In the genomic region with DNA sequence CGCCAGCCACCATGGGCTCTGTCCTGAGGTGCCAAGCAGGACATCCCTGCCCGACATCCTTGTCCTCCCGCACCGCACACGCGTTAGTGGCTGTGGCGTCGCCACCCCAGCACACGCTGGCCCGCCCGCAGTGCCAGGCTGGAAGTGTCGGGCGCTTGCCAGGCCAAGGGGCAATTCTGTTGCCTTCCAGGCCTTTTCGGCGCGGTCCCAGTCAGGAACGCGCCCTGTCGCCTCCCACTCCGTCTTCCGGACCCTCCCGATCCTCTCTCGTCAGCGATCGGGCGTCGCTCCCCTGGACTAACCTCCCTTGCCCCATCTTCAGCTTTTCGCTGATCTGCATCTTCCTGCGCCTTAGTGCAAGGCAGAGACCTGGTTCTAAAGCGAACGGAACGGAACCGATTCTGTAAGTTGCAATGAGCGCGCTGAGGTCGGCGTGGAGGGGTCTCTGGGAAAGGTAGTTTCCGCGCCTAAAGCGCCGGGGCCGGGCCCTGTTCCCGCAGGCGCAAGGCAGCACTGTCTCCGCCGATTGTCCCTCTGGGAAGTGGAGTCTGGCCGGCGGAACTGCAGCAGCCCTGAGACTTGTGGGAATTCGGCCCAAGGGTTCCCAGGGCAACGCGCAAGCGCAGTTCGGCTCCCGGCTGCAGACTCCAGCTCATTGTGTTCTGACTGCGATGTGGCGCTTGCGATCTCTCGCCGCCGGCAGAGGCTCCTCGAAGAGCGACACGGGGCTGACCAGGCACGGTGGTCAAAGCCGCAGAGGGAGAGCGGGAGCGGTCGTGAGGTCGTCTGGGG, we compare ENCODE assay signal across 1 cellular context.
TF ChIP-seq lines count a peak whose summit lies in the region.

A gene (plus strand): TSS at position 630 of the 792 bp plus-strand sequence. CDS start 1,594 bp downstream, outside the sequence.

TF ChIP-seq in WTC11, 78 proteins besides CTCF, POLR2A, EP300 and RAD21 (continued from another document and continues in another):
- TF ChIP-seq, protein P1, sequence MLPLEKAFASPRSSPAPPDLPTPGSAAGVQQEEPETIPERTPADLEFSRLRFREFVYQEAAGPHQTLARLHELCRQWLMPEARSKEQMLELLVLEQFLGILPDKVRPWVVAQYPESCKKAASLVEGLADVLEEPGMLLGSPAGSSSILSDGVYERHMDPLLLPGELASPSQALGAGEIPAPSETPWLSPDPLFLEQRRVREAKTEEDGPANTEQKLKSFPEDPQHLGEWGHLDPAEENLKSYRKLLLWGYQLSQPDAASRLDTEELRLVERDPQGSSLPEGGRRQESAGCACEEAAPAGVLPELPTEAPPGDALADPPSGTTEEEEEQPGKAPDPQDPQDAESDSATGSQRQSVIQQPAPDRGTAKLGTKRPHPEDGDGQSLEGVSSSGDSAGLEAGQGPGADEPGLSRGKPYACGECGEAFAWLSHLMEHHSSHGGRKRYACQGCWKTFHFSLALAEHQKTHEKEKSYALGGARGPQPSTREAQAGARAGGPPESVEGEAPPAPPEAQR (CRISPR knock-in tag; IDR thresholded peaks at IDR 0.05): no peak
- TF ChIP-seq, protein P2, sequence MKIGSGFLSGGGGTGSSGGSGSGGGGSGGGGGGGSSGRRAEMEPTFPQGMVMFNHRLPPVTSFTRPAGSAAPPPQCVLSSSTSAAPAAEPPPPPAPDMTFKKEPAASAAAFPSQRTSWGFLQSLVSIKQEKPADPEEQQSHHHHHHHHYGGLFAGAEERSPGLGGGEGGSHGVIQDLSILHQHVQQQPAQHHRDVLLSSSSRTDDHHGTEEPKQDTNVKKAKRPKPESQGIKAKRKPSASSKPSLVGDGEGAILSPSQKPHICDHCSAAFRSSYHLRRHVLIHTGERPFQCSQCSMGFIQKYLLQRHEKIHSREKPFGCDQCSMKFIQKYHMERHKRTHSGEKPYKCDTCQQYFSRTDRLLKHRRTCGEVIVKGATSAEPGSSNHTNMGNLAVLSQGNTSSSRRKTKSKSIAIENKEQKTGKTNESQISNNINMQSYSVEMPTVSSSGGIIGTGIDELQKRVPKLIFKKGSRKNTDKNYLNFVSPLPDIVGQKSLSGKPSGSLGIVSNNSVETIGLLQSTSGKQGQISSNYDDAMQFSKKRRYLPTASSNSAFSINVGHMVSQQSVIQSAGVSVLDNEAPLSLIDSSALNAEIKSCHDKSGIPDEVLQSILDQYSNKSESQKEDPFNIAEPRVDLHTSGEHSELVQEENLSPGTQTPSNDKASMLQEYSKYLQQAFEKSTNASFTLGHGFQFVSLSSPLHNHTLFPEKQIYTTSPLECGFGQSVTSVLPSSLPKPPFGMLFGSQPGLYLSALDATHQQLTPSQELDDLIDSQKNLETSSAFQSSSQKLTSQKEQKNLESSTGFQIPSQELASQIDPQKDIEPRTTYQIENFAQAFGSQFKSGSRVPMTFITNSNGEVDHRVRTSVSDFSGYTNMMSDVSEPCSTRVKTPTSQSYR (CRISPR knock-in tag; IDR thresholded peaks at IDR 0.05): 0 out of 2 replicates have a peak, but pooled peaks have one; percentile 70
- TF ChIP-seq, protein P3, sequence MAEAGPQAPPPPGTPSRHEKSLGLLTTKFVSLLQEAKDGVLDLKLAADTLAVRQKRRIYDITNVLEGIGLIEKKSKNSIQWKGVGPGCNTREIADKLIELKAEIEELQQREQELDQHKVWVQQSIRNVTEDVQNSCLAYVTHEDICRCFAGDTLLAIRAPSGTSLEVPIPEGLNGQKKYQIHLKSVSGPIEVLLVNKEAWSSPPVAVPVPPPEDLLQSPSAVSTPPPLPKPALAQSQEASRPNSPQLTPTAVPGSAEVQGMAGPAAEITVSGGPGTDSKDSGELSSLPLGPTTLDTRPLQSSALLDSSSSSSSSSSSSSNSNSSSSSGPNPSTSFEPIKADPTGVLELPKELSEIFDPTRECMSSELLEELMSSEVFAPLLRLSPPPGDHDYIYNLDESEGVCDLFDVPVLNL (CRISPR knock-in tag; IDR thresholded peaks at IDR 0.05; ENCODE audit: borderline replicate concordance, low read depth): no peak; the same call in 1 of the 2 replicates
- TF ChIP-seq, protein P4, sequence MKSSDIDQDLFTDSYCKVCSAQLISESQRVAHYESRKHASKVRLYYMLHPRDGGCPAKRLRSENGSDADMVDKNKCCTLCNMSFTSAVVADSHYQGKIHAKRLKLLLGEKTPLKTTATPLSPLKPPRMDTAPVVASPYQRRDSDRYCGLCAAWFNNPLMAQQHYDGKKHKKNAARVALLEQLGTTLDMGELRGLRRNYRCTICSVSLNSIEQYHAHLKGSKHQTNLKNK (CRISPR knock-in tag; IDR thresholded peaks at IDR 0.05): no peak
- TF ChIP-seq, protein P5, sequence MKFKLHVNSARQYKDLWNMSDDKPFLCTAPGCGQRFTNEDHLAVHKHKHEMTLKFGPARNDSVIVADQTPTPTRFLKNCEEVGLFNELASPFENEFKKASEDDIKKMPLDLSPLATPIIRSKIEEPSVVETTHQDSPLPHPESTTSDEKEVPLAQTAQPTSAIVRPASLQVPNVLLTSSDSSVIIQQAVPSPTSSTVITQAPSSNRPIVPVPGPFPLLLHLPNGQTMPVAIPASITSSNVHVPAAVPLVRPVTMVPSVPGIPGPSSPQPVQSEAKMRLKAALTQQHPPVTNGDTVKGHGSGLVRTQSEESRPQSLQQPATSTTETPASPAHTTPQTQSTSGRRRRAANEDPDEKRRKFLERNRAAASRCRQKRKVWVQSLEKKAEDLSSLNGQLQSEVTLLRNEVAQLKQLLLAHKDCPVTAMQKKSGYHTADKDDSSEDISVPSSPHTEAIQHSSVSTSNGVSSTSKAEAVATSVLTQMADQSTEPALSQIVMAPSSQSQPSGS (CRISPR knock-in tag; IDR thresholded peaks at IDR 0.05; ENCODE audit: borderline replicate concordance, low read depth): no peak
- TF ChIP-seq TP53 (CRISPR knock-in tag; IDR thresholded peaks at IDR 0.05) (peak; percentile 53; the same call in 1 of the 2 replicates), GABPB1 (CRISPR knock-in tag; IDR thresholded peaks at IDR 0.05) (no peak), CBFB (CRISPR knock-in tag; IDR thresholded peaks at IDR 0.05; ENCODE audit: low read depth) (0 out of 2 replicates have a peak, but pooled peaks have one; percentile 10), FOXP1 (CRISPR knock-in tag; IDR thresholded peaks at IDR 0.05; ENCODE audit: borderline replicate concordance) (peak; percentile 90), ZNF219 (CRISPR knock-in tag; IDR thresholded peaks at IDR 0.05; ENCODE audit: borderline replicate concordance) (0 out of 2 replicates have a peak, but pooled peaks have one; percentile 67), EMX1 (CRISPR knock-in tag; IDR thresholded peaks at IDR 0.05) (no peak), ZNF317 (CRISPR knock-in tag; IDR thresholded peaks at IDR 0.05; ENCODE audit: borderline replicate concordance, low read depth) (no peak), ZNF232 (CRISPR knock-in tag; IDR thresholded peaks at IDR 0.05) (no peak), SOX15 (CRISPR knock-in tag; IDR thresholded peaks at IDR 0.05) (no peak), NR2C2 (CRISPR knock-in tag; IDR thresholded peaks at IDR 0.05) (no peak), ZNF423 (CRISPR knock-in tag; IDR thresholded peaks at IDR 0.05) (no peak), CREB1 (CRISPR knock-in tag; IDR thresholded peaks at IDR 0.05) (peak; percentile 45; the same call in 1 of the 2 replicates), MYBL2 (CRISPR knock-in tag; IDR thresholded peaks at IDR 0.05) (peak; percentile 59), SMAD3 (CRISPR knock-in tag; IDR thresholded peaks at IDR 0.05; ENCODE audit: borderline replicate concordance) (peak; percentile 54; the same call in 1 of the 2 replicates), ELF4 (CRISPR knock-in tag; IDR thresholded peaks at IDR 0.05; ENCODE audit: low read depth) (no peak), OVOL2 (CRISPR knock-in tag; IDR thresholded peaks at IDR 0.05; ENCODE audit: borderline replicate concordance) (no peak), MXD4 (CRISPR knock-in tag; IDR thresholded peaks at IDR 0.05; ENCODE audit: borderline replicate concordance) (no peak), KAT7 (CRISPR knock-in tag; IDR thresholded peaks at IDR 0.05; ENCODE audit: borderline replicate concordance) (peak; percentile 30; the same call in 1 of the 2 replicates), CREM (CRISPR knock-in tag; IDR thresholded peaks at IDR 0.05) (no peak), NFE2L1 (CRISPR knock-in tag; IDR thresholded peaks at IDR 0.05) (0 out of 2 replicates have a peak, but pooled peaks have one; percentile 1), ZNF121 (CRISPR knock-in tag; IDR thresholded peaks at IDR 0.05) (no peak), TCF7 (CRISPR knock-in tag; IDR thresholded peaks at IDR 0.05; ENCODE audit: low read depth) (0 out of 2 replicates have a peak, but pooled peaks have one; percentile 53), ETV6 (CRISPR knock-in tag; IDR thresholded peaks at IDR 0.05) (peak; percentile 51), SP1 (CRISPR knock-in tag; conservative IDR thresholded peaks at IDR 0.05) (peak; percentile 77), HMGA2 (CRISPR knock-in tag; IDR thresholded peaks at IDR 0.05) (no peak), ESRRA (CRISPR knock-in tag; IDR thresholded peaks at IDR 0.05; ENCODE audit: borderline replicate concordance) (peak; percentile 59), ATF1 (CRISPR knock-in tag; IDR thresholded peaks at IDR 0.05) (0 out of 2 replicates have a peak, but pooled peaks have one; percentile 50), TEAD4 (CRISPR knock-in tag; IDR thresholded peaks at IDR 0.05) (peak; percentile 87), FOXJ3 (CRISPR knock-in tag; IDR thresholded peaks at IDR 0.05; ENCODE audit: borderline replicate concordance) (no peak)
- TF ChIP-seq, protein P6, sequence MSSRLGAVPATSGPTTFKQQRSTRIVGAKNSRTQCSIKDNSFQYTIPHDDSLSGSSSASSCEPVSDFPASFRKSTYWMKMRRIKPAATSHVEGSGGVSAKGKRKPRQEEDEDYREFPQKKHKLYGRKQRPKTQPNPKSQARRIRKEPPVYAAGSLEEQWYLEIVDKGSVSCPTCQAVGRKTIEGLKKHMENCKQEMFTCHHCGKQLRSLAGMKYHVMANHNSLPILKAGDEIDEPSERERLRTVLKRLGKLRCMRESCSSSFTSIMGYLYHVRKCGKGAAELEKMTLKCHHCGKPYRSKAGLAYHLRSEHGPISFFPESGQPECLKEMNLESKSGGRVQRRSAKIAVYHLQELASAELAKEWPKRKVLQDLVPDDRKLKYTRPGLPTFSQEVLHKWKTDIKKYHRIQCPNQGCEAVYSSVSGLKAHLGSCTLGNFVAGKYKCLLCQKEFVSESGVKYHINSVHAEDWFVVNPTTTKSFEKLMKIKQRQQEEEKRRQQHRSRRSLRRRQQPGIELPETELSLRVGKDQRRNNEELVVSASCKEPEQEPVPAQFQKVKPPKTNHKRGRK (CRISPR knock-in tag; IDR thresholded peaks at IDR 0.05; ENCODE audit: borderline replicate concordance): no peak
- TF ChIP-seq, protein P7, sequence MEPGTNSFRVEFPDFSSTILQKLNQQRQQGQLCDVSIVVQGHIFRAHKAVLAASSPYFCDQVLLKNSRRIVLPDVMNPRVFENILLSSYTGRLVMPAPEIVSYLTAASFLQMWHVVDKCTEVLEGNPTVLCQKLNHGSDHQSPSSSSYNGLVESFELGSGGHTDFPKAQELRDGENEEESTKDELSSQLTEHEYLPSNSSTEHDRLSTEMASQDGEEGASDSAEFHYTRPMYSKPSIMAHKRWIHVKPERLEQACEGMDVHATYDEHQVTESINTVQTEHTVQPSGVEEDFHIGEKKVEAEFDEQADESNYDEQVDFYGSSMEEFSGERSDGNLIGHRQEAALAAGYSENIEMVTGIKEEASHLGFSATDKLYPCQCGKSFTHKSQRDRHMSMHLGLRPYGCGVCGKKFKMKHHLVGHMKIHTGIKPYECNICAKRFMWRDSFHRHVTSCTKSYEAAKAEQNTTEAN (CRISPR knock-in tag; IDR thresholded peaks at IDR 0.05): peak; percentile 56; the same call in 1 of the 2 replicates
- TF ChIP-seq, protein P8, sequence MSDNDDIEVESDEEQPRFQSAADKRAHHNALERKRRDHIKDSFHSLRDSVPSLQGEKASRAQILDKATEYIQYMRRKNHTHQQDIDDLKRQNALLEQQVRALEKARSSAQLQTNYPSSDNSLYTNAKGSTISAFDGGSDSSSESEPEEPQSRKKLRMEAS (CRISPR knock-in tag; IDR thresholded peaks at IDR 0.05): peak; percentile 87
- TF ChIP-seq, protein P9, sequence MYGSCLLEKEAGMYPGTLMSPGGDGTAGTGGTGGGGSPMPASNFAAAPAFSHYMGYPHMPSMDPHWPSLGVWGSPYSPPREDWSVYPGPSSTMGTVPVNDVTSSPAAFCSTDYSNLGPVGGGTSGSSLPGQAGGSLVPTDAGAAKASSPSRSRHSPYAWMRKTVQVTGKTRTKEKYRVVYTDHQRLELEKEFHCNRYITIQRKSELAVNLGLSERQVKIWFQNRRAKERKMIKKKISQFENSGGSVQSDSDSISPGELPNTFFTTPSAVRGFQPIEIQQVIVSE (CRISPR knock-in tag; IDR thresholded peaks at IDR 0.05; ENCODE audit: borderline replicate concordance): no peak
- TF ChIP-seq, protein P10, sequence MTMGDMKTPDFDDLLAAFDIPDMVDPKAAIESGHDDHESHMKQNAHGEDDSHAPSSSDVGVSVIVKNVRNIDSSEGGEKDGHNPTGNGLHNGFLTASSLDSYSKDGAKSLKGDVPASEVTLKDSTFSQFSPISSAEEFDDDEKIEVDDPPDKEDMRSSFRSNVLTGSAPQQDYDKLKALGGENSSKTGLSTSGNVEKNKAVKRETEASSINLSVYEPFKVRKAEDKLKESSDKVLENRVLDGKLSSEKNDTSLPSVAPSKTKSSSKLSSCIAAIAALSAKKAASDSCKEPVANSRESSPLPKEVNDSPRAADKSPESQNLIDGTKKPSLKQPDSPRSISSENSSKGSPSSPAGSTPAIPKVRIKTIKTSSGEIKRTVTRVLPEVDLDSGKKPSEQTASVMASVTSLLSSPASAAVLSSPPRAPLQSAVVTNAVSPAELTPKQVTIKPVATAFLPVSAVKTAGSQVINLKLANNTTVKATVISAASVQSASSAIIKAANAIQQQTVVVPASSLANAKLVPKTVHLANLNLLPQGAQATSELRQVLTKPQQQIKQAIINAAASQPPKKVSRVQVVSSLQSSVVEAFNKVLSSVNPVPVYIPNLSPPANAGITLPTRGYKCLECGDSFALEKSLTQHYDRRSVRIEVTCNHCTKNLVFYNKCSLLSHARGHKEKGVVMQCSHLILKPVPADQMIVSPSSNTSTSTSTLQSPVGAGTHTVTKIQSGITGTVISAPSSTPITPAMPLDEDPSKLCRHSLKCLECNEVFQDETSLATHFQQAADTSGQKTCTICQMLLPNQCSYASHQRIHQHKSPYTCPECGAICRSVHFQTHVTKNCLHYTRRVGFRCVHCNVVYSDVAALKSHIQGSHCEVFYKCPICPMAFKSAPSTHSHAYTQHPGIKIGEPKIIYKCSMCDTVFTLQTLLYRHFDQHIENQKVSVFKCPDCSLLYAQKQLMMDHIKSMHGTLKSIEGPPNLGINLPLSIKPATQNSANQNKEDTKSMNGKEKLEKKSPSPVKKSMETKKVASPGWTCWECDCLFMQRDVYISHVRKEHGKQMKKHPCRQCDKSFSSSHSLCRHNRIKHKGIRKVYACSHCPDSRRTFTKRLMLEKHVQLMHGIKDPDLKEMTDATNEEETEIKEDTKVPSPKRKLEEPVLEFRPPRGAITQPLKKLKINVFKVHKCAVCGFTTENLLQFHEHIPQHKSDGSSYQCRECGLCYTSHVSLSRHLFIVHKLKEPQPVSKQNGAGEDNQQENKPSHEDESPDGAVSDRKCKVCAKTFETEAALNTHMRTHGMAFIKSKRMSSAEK (CRISPR knock-in tag; IDR thresholded peaks at IDR 0.05; ENCODE audit: borderline replicate concordance): no peak
- TF ChIP-seq, protein P11, sequence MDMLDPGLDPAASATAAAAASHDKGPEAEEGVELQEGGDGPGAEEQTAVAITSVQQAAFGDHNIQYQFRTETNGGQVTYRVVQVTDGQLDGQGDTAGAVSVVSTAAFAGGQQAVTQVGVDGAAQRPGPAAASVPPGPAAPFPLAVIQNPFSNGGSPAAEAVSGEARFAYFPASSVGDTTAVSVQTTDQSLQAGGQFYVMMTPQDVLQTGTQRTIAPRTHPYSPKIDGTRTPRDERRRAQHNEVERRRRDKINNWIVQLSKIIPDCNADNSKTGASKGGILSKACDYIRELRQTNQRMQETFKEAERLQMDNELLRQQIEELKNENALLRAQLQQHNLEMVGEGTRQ (CRISPR knock-in tag; IDR thresholded peaks at IDR 0.05): no peak; the same call in 1 of the 2 replicates
